In the genomic region with DNA sequence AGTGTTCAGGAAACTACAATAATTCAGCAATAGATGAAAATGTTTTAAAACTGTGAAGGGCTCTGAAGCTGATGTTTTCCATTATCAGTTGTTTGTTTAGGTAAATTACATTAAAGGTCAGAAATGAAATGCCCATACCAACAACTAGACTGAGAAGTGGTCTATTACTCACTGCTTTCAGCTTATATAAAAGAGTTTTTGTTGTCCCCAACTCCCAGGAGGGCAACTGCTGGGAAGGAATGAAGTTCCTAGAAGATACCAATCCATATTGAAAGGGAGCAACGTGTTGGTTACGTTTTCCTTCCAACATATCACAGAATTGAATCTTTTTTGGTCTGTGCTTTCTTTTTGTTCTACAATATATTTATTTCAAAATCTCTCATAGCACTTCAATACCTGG, we compare ENCODE assay signal across 21 cellular contexts.
"Had no signal": no experiment of that assay in that cellular context is flagged by ENCODE, and none has a peak within 500 bp of the region (broad histone marks: within the 10 kb centered on the region; RNA-seq: fewer than 3 reads in every experiment).

No MANE protein-coding gene starts in this region.

- H3K27me3 ChIP-seq: dorsolateral prefrontal cortex, esophagus muscularis mucosa, gastroesophageal sphincter, heart left ventricle, hepatocyte had no signal

- H3K4me1 ChIP-seq: esophagus muscularis mucosa, gastroesophageal sphincter, lower lobe of right lung had no signal

- H3K4me3 Mint-ChIP-seq: immature natural killer cell, mesothelial cell of epicardium had no signal

- ATAC-seq: gastroesophageal sphincter, heart left ventricle, left colon, left lobe of liver, left ventricle myocardium superior, lower lobe of right lung, mucosa of descending colon had no signal

- H3K27ac Mint-ChIP-seq: immature natural killer cell, mesothelial cell of epicardium had no signal

- H3K9me3 Mint-ChIP-seq: mesothelial cell of epicardium had no signal

- H3K9me3 ChIP-seq: esophagus muscularis mucosa, gastroesophageal sphincter, heart left ventricle, lower lobe of right lung, mucosa of descending colon had no signal

- H3K27ac ChIP-seq: coronary artery, dorsolateral prefrontal cortex, esophagus muscularis mucosa, gastroesophageal sphincter, heart left ventricle, hepatocyte, lower lobe of right lung had no signal

- H3K36me3 Mint-ChIP-seq: mesothelial cell of epicardium had no signal

- H3K4me1 Mint-ChIP-seq: immature natural killer cell had no signal

- H3K36me3 ChIP-seq: esophagus muscularis mucosa, gastroesophageal sphincter, heart left ventricle, lower lobe of right lung had no signal

- H3K4me3 ChIP-seq: coronary artery, dorsolateral prefrontal cortex, esophagus muscularis mucosa, gastroesophageal sphincter, heart left ventricle, hepatocyte, lower lobe of right lung, mucosa of descending colon had no signal

- DNase-seq: dermis blood vessel endothelial cell; dorsolateral prefrontal cortex; effector CD4-positive, alpha-beta T cell; effector memory CD4-positive, alpha-beta T cell; heart left ventricle; hypothalamus; immature natural killer cell; islet precursor cell; kidney; kidney glomerular epithelial cell; left colon; left ventricle myocardium superior; lower lobe of right lung; mesenchymal stem cell; mucosa of descending colon had no signal
